Comparison of ENCODE assay signal across 22 cellular contexts in genomic region chr6:20732896-20733295, GRCh38.
"Had no signal": no experiment of that assay in that cellular context is flagged by ENCODE, and none has a peak within 500 bp of the region (broad histone marks: within the 10 kb centered on the region; RNA-seq: fewer than 3 reads in every experiment).

No MANE protein-coding gene starts in this region.

- H3K27me3 Mint-ChIP-seq: brain; dendritic cell treated with granulocyte-macrophage colony-stimulating factor and Interleukin-4, amounts not matched to agents 40 ng/mL and 50 ng/mL, for 4 days; memory B cell; naive thymus-derived CD4-positive, alpha-beta T cell had no signal

- H3K27ac Mint-ChIP-seq: activated CD8-positive, alpha-beta T cell treated with anti-CD3 and anti-CD28 coated beads, Interleukin-2, amount 10 ng/mL, durations not matched to agents 7 days and 5 days; activated T-helper 1 cell treated with anti-CD3 and anti-CD28 coated beads, Interleukin-12 subunit alpha, Interleukin-12 subunit beta, Interleukin-2, Interleukin-4 antibody, amounts not matched to agents 30 ng/mL and 10 ng/mL and 1 ng/mL, durations not matched to agents 14 hours and 24 hours and 36 hours; dendritic cell treated with granulocyte-macrophage colony-stimulating factor and Interleukin-4, amounts not matched to agents 40 ng/mL and 50 ng/mL, for 4 days; memory B cell had no signal

- H3K4me3 ChIP-seq: prostate gland, right atrium auricular region, upper lobe of left lung had no signal

- H3K27ac ChIP-seq: prostate gland, right atrium auricular region, upper lobe of left lung, VCaP had no signal

- H3K27me3 ChIP-seq: right atrium auricular region, upper lobe of left lung had no signal

- H3K4me1 ChIP-seq: prostate gland, right atrium auricular region, upper lobe of left lung had no signal

- H3K36me3 Mint-ChIP-seq: brain had no signal

- ATAC-seq: activated CD8-positive, alpha-beta T cell treated with anti-CD3 and anti-CD28 coated beads, Interleukin-2, amount 10 ng/mL, durations not matched to agents 7 days and 5 days; activated naive CD4-positive, alpha-beta T cell treated with anti-CD3 and anti-CD28 coated beads, Interleukin-2, amount 50 U/mL, for 72 hours; naive thymus-derived CD4-positive, alpha-beta T cell; stimulated activated naive CD8-positive, alpha-beta T cell treated with anti-CD3 and anti-CD28 coated beads, Interleukin-15, Interleukin-2, amounts not matched to agents 100 U/mL and 50 U/mL, for 24 hours had no signal

- H3K9me3 Mint-ChIP-seq: activated T-helper 1 cell treated with anti-CD3 and anti-CD28 coated beads, Interleukin-12 subunit alpha, Interleukin-12 subunit beta, Interleukin-2, Interleukin-4 antibody, amounts not matched to agents 30 ng/mL and 10 ng/mL and 1 ng/mL, durations not matched to agents 14 hours and 24 hours and 36 hours; dendritic cell treated with granulocyte-macrophage colony-stimulating factor and Interleukin-4, amounts not matched to agents 40 ng/mL and 50 ng/mL, for 4 days had no signal

- DNase-seq: activated CD4-positive, alpha-beta T cell treated with anti-CD3 and anti-CD28 coated beads for 1 hour; activated CD4-positive, alpha-beta T cell treated with anti-CD3 and anti-CD28 coated beads, Interleukin-2, amount 50 U/mL, for 1 hour; activated CD8-positive, alpha-beta T cell treated with anti-CD3 and anti-CD28 coated beads, Interleukin-2, amount 10 ng/mL, durations not matched to agents 7 days and 5 days; activated gamma-delta T cell treated with Interleukin-2 at 50 U/mL for 16 hours; aorta; effector CD4-positive, alpha-beta T cell; erythroblast; hippocampal formation; kidney glomerular epithelial cell; naive thymus-derived CD4-positive, alpha-beta T cell; stimulated activated CD4-positive, alpha-beta T cell treated with anti-CD3 and anti-CD28 coated beads, Interleukin-12 subunit alpha, Interleukin-12 subunit beta, amount 100 ng/mL, for 4 hours; stimulated activated CD4-positive, alpha-beta T cell treated with anti-CD3 and anti-CD28 coated beads, Interleukin-4, amount 100 ng/mL, for 4 hours; stimulated activated naive CD8-positive, alpha-beta T cell treated with anti-CD3 and anti-CD28 coated beads, Interleukin-15, Interleukin-2, amounts not matched to agents 100 U/mL and 50 U/mL, for 24 hours; upper lobe of left lung had no signal

- H3K4me3 Mint-ChIP-seq: activated CD8-positive, alpha-beta T cell treated with anti-CD3 and anti-CD28 coated beads, Interleukin-2, amount 10 ng/mL, durations not matched to agents 7 days and 5 days; activated T-helper 1 cell treated with anti-CD3 and anti-CD28 coated beads, Interleukin-12 subunit alpha, Interleukin-12 subunit beta, Interleukin-2, Interleukin-4 antibody, amounts not matched to agents 30 ng/mL and 10 ng/mL and 1 ng/mL, durations not matched to agents 14 hours and 24 hours and 36 hours; brain; dendritic cell treated with granulocyte-macrophage colony-stimulating factor and Interleukin-4, amounts not matched to agents 40 ng/mL and 50 ng/mL, for 4 days; memory B cell; naive thymus-derived CD4-positive, alpha-beta T cell had no signal

- H3K36me3 ChIP-seq: prostate gland, right atrium auricular region, upper lobe of left lung had no signal
